ENCODE assay signal across 13 cellular contexts in the genomic region with DNA sequence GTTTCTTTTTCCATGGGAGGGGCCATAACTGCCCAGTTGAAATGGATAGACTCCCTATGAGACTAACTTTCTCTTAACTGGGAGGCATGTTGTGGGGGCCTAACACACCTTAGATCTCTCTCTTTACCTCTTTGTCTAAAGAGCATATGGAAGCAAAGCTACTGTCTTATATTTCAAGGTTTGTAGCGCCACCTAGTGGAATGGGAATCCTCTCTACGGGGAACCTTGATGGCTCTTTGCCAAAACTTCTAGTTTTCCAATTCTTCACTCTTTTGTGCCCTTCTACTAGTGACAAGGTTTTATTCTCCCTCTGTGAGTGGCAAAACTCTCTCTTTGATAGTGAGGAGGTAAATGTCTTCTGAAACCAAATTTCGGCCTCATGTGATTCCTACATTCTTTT.
DNase-seq lines count a peak whose midpoint lies in the region; ATAC-seq, FAIRE-seq and TF ChIP-seq lines count a peak whose summit lies in the region.
"Had no signal": no experiment of that assay in that cellular context is flagged by ENCODE, and none has a peak within 500 bp of the region (broad histone marks: within the 10 kb centered on the region; RNA-seq: fewer than 3 reads in every experiment).

No MANE protein-coding gene starts in this region.

- no peaks in the 10 kb centered on the region for H3K36me3 ChIP-seq in MM.1S (replicated peaks; ENCODE audit: insufficient read depth, low read length)
- no peaks in the 10 kb centered on the region for H3K36me3 ChIP-seq in K562 (ENCODE audit: control insufficient read depth, insufficient read depth, low read length)
- no peaks in the 10 kb centered on the region for H3K36me3 ChIP-seq in mucosa of descending colon (ENCODE audit: low read depth)

- peaks cover 0 to 42% of the 10 kb centered on the region in 2 donors for H3K9me3 Mint-ChIP-seq in stimulated activated naive CD8-positive, alpha-beta T cell treated with anti-CD3 and anti-CD28 coated beads, Interleukin-15, amount 100 ng/mL, for 72 hours

- in situ Hi-C loops in K562 (cut with MboI), result no loop called here

- no peak overlapping the region for H3K4me3 ChIP-seq in MM.1S (ENCODE audit: low read length)
- no peak overlapping the region for H3K4me3 ChIP-seq in K562
- H3K4me3 ChIP-seq in mucosa of descending colon, result no peak overlapping the region

- H3K79me2 ChIP-seq in MM.1S (ENCODE audit: low read length), result no peaks in the 10 kb centered on the region
- no peaks in the 10 kb centered on the region for H3K79me2 ChIP-seq in K562 (ENCODE audit: control insufficient read depth, insufficient read depth, low read length)

- H3K27ac ChIP-seq in MM.1S (ENCODE audit: low read length) (no peak overlapping the region), K562 (ENCODE audit: extremely low read depth, low read depth, low read length) (no peak overlapping the region)
- H3K27ac ChIP-seq: epithelial cell of prostate had no signal

- no peak for ATAC-seq in stimulated activated naive CD8-positive, alpha-beta T cell treated with anti-CD3 and anti-CD28 coated beads, Interleukin-15, Interleukin-2, amounts not matched to agents 100 U/mL and 50 U/mL, for 24 hours
- ATAC-seq in stimulated activated naive CD8-positive, alpha-beta T cell treated with anti-CD3 and anti-CD28 coated beads, Interleukin-15, amount 100 ng/mL, for 72 hours, result no peak
- ATAC-seq in K562 (no peak), mucosa of descending colon (no peak), GM21526 (IDR thresholded peaks at IDR 0.05; ENCODE audit: low FRiP score, unreplicated experiment) (no peak), HG03439 (IDR thresholded peaks at IDR 0.05; ENCODE audit: unreplicated experiment) (no peak)
- ATAC-seq: naive thymus-derived CD4-positive, alpha-beta T cell; T-helper 17 cell had no signal

- POLR2A ChIA-PET in K562 (lab: Yijun Ruan, JAX), result no interaction called here

- no peaks in the 10 kb centered on the region for H3K9me3 ChIP-seq in MM.1S (replicated peaks; ENCODE audit: insufficient read depth, low read length)
- H3K9me3 ChIP-seq in K562 (replicated peaks; ENCODE audit: control insufficient read depth, insufficient read depth, low read depth, low read length), result no peaks in the 10 kb centered on the region
- peaks cover 53% of the 10 kb centered on the region for H3K9me3 ChIP-seq in mucosa of descending colon

- H2AFZ ChIP-seq in MM.1S (ENCODE audit: low read length) (no peak overlapping the region), K562 (ENCODE audit: low read depth, low read length) (no peak overlapping the region)

- H3K27me3 Mint-ChIP-seq in stimulated activated naive CD8-positive, alpha-beta T cell treated with anti-CD3 and anti-CD28 coated beads, Interleukin-15, amount 100 ng/mL, for 72 hours, result no peaks in the 10 kb centered on the region
- H3K27me3 Mint-ChIP-seq: activated naive CD4-positive, alpha-beta T cell treated with anti-CD3 and anti-CD28 coated beads, Interleukin-2, amount 10 ng/mL, durations not matched to agents 7 days and 5 days; CD4-positive, alpha-beta memory T cell; naive thymus-derived CD4-positive, alpha-beta T cell; T-helper 17 cell had no signal

- H3K9me1 ChIP-seq in K562 (ENCODE audit: control insufficient read depth, insufficient read depth, low read length), result no peaks in the 10 kb centered on the region

- no peaks in the 10 kb centered on the region for H3F3A ChIP-seq in MM.1S (ENCODE audit: insufficient read depth, low read length)

- peak in 1 of 2 experiments; percentile 39; a peak in 2 of 4 replicates for TF ChIP-seq RAD21 in K562 (CRISPR knock-in tag; conservative IDR thresholded peaks at IDR 0.05 in 1 of 2, IDR thresholded peaks at IDR 0.05 in 1 of 2)

- no TSS peak for BruUV-seq in K562 (replicated peaks; lab: Mats Ljungman, UMichigan)

- H3K27me3 ChIP-seq in MM.1S (replicated peaks; ENCODE audit: insufficient read depth, low read length) (no peaks in the 10 kb centered on the region), K562 (ENCODE audit: control insufficient read depth in 2 of 2, insufficient read depth in 2 of 2, low read length in 2 of 2) (no peaks in the 10 kb centered on the region)

- no peak overlapping the region for H3K4me3 Mint-ChIP-seq in stimulated activated naive CD8-positive, alpha-beta T cell treated with anti-CD3 and anti-CD28 coated beads, Interleukin-15, amount 100 ng/mL, for 72 hours
- H3K4me3 Mint-ChIP-seq: activated naive CD4-positive, alpha-beta T cell treated with anti-CD3 and anti-CD28 coated beads, Interleukin-2, amount 10 ng/mL, durations not matched to agents 7 days and 5 days; CD4-positive, alpha-beta memory T cell; naive thymus-derived CD4-positive, alpha-beta T cell; T-helper 17 cell had no signal

- DNase-seq in stimulated activated naive CD8-positive, alpha-beta T cell treated with anti-CD3 and anti-CD28 coated beads, Interleukin-15, Interleukin-2, amounts not matched to agents 100 U/mL and 50 U/mL, for 24 hours, result peak; percentile 5
- DNase-seq in stimulated activated naive CD8-positive, alpha-beta T cell treated with anti-CD3 and anti-CD28 coated beads, Interleukin-15, amount 100 ng/mL, for 72 hours, result no peak
- DNase-seq in MM.1S (peak; percentile 64), K562 (ENCODE audit: extremely low read depth in 1 of 4, low spot score in 3 of 4) (peak; percentile 10 to 58 (median 12)), mucosa of descending colon (no peak), urothelium cell line (ENCODE audit: low spot score) (no peak)
- DNase-seq: activated naive CD4-positive, alpha-beta T cell treated with anti-CD3 and anti-CD28 coated beads, Interleukin-2, amount 10 ng/mL, durations not matched to agents 7 days and 5 days; CD4-positive, alpha-beta memory T cell; naive thymus-derived CD4-positive, alpha-beta T cell; T-helper 17 cell had no signal

- TF ChIP-seq CTCF in MM.1S (IDR thresholded peaks at IDR 0.05; ENCODE audit: low read length), result peak; percentile 38
- TF ChIP-seq CTCF in K562 (IDR thresholded peaks at IDR 0.05 in 2 of 3, conservative IDR thresholded peaks at IDR 0.05 in 1 of 3; ENCODE audit: insufficient read depth in 2 of 3, low read depth in 1 of 3, low read length in 3 of 3), result peak in 2 of 3 experiments; percentile 29 to 37; a peak in 2 of 6 replicates
- TF ChIP-seq CTCF in mucosa of descending colon (IDR thresholded peaks at IDR 0.05), result no peak

- FAIRE-seq in K562 (lab: Jason Lieb, UNC) (no peak), urothelium cell line (lab: Jason Lieb, UNC) (no peak)

- H3K4me2 ChIP-seq in MM.1S (ENCODE audit: low read depth, low read length) (no peak overlapping the region), K562 (ENCODE audit: insufficient read depth, low read length) (no peak overlapping the region)

- no peaks in the 10 kb centered on the region for H3K4me1 Mint-ChIP-seq in stimulated activated naive CD8-positive, alpha-beta T cell treated with anti-CD3 and anti-CD28 coated beads, Interleukin-15, amount 100 ng/mL, for 72 hours
- H3K4me1 Mint-ChIP-seq: activated naive CD4-positive, alpha-beta T cell treated with anti-CD3 and anti-CD28 coated beads, Interleukin-2, amount 10 ng/mL, durations not matched to agents 7 days and 5 days; CD4-positive, alpha-beta memory T cell; naive thymus-derived CD4-positive, alpha-beta T cell; T-helper 17 cell had no signal

- WGBS in K562 (ENCODE audit: insufficient coverage, low coverage, missing lambda C conversion rate), result 0% methylated on average over 3 of the region's 3 CpGs

- H3K9ac ChIP-seq in MM.1S (ENCODE audit: low read length) (no peak overlapping the region), K562 (ENCODE audit: insufficient read depth in 1 of 2, low read depth in 2 of 2, low read length in 2 of 2) (no peak overlapping the region)

- intact Hi-C loops in K562 (cut with micrococcal nuclease) (no loop called here), mucosa of descending colon (cut with DNase I, micrococcal nuclease) (no loop called here)

- H3K27ac Mint-ChIP-seq in stimulated activated naive CD8-positive, alpha-beta T cell treated with anti-CD3 and anti-CD28 coated beads, Interleukin-15, amount 100 ng/mL, for 72 hours, result no peak overlapping the region
- H3K27ac Mint-ChIP-seq: activated naive CD4-positive, alpha-beta T cell treated with anti-CD3 and anti-CD28 coated beads, Interleukin-2, amount 10 ng/mL, durations not matched to agents 7 days and 5 days; CD4-positive, alpha-beta memory T cell; naive thymus-derived CD4-positive, alpha-beta T cell; T-helper 17 cell had no signal

- no peaks in the 10 kb centered on the region for H4K20me1 ChIP-seq in MM.1S (ENCODE audit: insufficient read depth, low read length)
- H4K20me1 ChIP-seq in K562 (replicated peaks; ENCODE audit: control insufficient read depth, insufficient read depth, low read length), result no peaks in the 10 kb centered on the region

- CTCF ChIA-PET in K562 (lab: Yijun Ruan, JAX; ENCODE audit: low intra/inter-chr PET ratio), result no interaction called here

- TF ChIP-seq EP300 in K562 (IDR thresholded peaks at IDR 0.05; ENCODE audit: low read length), result no peak

- no peak for TF ChIP-seq POLR2A in K562 (conservative IDR thresholded peaks at IDR 0.05)

- H3K4me1 ChIP-seq in MM.1S (ENCODE audit: low read length), result no peaks in the 10 kb centered on the region
- no peaks in the 10 kb centered on the region for H3K4me1 ChIP-seq in K562 (replicated peaks in 1 of 2; ENCODE audit: control insufficient read depth in 2 of 2, insufficient read depth in 2 of 2, low read length in 2 of 2)
- no peaks in the 10 kb centered on the region for H3K4me1 ChIP-seq in mucosa of descending colon (ENCODE audit: low read depth)

- no peaks in the 10 kb centered on the region for H3K9me2 ChIP-seq in MM.1S (replicated peaks; ENCODE audit: insufficient read depth, low read length)

TF ChIP-seq in K562, 482 proteins besides CTCF, POLR2A, EP300 and RAD21 (continues in another document):
- peak; percentile 91 for TF ChIP-seq NFIC (IDR thresholded peaks at IDR 0.05)

Comparison
In these comparisons a context has a peak if more than half of its experiments do, and no peak if none do; other contexts are left out.
1. DNase-seq: peak in stimulated activated naive CD8-positive, alpha-beta T cell treated with anti-CD3 and anti-CD28 coated beads, Interleukin-15, Interleukin-2, amounts not matched to agents 100 U/mL and 50 U/mL, for 24 hours (single experiment), MM.1S (single experiment) and K562 (4 of 4); none in stimulated activated naive CD8-positive, alpha-beta T cell treated with anti-CD3 and anti-CD28 coated beads, Interleukin-15, amount 100 ng/mL, for 72 hours (0 of 2), mucosa of descending colon (0 of 3) and urothelium cell line (single experiment).